In the genomic region with DNA sequence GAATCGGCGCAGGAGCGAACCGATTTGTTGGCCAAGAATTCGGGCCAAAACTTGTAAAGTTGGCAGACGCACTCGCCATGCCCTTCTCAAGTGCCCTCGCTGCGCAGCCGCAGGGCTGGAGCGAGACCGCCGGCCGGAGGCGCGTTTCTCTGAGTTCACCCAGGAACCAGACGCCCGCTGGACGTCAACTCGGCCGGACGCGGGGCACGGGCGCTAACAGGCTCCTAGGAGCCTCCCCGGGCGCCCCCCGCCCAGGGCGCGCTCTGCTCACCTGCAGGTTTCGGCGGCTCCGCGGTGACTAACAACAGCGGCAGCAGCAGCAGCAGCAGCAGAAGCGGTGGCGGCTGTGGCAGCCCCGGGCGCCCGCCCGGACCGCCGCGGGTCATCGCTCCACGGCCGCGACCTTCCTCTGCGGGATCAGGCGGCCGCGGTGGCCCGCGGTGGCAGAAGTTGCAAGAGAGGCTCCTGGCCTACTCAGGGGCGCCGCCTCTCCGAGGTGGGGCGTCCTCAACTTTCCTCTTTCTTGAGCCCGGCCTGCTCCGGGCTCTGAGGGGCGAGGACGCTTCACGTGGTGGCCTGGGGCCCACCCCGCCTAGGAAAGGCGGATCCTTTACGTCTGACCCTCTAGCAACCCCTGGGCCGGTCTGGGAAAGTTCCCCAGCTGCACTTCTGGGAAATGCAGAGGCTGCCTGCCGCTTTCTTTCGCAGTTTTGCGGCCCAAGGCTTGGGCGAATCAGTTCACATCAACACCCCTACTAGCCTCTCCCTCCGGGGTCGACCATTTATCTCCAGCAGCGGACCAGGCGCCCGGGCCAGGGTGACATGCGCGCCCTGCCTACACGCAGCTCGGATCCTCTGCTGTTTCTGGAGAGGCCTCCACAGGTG, we compare ENCODE assay signal across 8 cellular contexts. TPM values are rescaled to one million over a fixed set of nuclear protein-coding genes. Genes with fewer than 3 reads are reported as not detected.
DNase-seq lines count a peak whose midpoint lies in the region; ATAC-seq and TF ChIP-seq lines count a peak whose summit lies in the region.

A gene with protein sequence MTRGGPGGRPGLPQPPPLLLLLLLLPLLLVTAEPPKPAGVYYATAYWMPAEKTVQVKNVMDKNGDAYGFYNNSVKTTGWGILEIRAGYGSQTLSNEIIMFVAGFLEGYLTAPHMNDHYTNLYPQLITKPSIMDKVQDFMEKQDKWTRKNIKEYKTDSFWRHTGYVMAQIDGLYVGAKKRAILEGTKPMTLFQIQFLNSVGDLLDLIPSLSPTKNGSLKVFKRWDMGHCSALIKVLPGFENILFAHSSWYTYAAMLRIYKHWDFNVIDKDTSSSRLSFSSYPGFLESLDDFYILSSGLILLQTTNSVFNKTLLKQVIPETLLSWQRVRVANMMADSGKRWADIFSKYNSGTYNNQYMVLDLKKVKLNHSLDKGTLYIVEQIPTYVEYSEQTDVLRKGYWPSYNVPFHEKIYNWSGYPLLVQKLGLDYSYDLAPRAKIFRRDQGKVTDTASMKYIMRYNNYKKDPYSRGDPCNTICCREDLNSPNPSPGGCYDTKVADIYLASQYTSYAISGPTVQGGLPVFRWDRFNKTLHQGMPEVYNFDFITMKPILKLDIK (minus strand): TSS at position 573 of the 885 bp plus-strand sequence. CDS start 187 bp downstream, at position 386.

- H3K79me2 ChIP-seq in H9 (ENCODE audit: insufficient read depth, low read length), result no peaks in the 10 kb centered on the region

- H3K9me3 ChIP-seq in H9 (ENCODE audit: control insufficient read depth, low read depth, low read length), result no peaks in the 10 kb centered on the region
- H3K9me3 ChIP-seq in T-helper 17 cell (ENCODE audit: control insufficient read depth, low read length, poor library complexity, severe bottlenecking), result no peaks in the 10 kb centered on the region

- no peak within 1 kb of the TSS for H4K5ac ChIP-seq in H9 (ENCODE audit: insufficient read length, low read depth, low read length)

- TF ChIP-seq CTCF in GM10248 (IDR thresholded peaks at IDR 0.05; ENCODE audit: control extremely low read depth, extremely low read depth, low read depth, missing control alignments), result peak; percentile 1
- TF ChIP-seq CTCF in H9 (conservative IDR thresholded peaks at IDR 0.05), result no peak

- no peak within 1 kb of the TSS for H2AFZ ChIP-seq in H9 (ENCODE audit: low read length)

- no peak within 1 kb of the TSS for H3K9ac ChIP-seq in H9 (ENCODE audit: extremely low read depth, insufficient read length, low read length)

- H2BK20ac ChIP-seq in H9 (ENCODE audit: low read depth, low read length, poor library complexity, severe bottlenecking), result no peak within 1 kb of the TSS

- H3K36me3 ChIP-seq in urinary bladder (ENCODE audit: insufficient read depth), result no peaks in the 10 kb centered on the region

- H3K18ac ChIP-seq in H9 (ENCODE audit: insufficient read length, low read depth, low read length), result peak within 1 kb of the TSS; percentile 26

- POLR2A ChIA-PET in GM10248 (lab: Yijun Ruan, JAX), result no interaction called here

- H3K23me2 ChIP-seq in H9 (ENCODE audit: insufficient read length, low read depth, low read length, poor library complexity, severe bottlenecking), result peaks cover 3% of the 10 kb centered on the region

- H4K8ac ChIP-seq in H9 (replicated peaks; ENCODE audit: insufficient read length, low read depth, low read length), result no peak within 1 kb of the TSS

- H2AK5ac ChIP-seq in H9 (ENCODE audit: insufficient read length, low read length), result no peak within 1 kb of the TSS

- H3K56ac ChIP-seq in H9 (ENCODE audit: insufficient read length, low read depth, low read length), result no peak within 1 kb of the TSS

- H3K79me1 ChIP-seq in H9 (ENCODE audit: insufficient read depth, low read depth, low read length, poor library complexity, severe bottlenecking), result no peaks in the 10 kb centered on the region

- WGBS in H9 (ENCODE audit: extremely low coverage, insufficient read length, low lambda C conversion rate), result no CpG with 5 or more reads among the region's 80 CpGs
- 3% methylated on average over 80 of the region's 80 CpGs for WGBS in urinary bladder

- H2BK12ac ChIP-seq in H9 (ENCODE audit: insufficient read length, low read depth, low read length), result no peak within 1 kb of the TSS

- no peaks in the 10 kb centered on the region for H4K20me1 ChIP-seq in H9 (ENCODE audit: control insufficient read depth, insufficient read depth, insufficient read length)

- H3K14ac ChIP-seq in H9 (ENCODE audit: insufficient read depth, low read length), result peak within 1 kb of the TSS; percentile 39; the same call in 1 of the 2 replicates

- no peak within 1 kb of the TSS for H2BK5ac ChIP-seq in H9 (ENCODE audit: insufficient read length, low read length)

- H3K4me3 ChIP-seq in urinary bladder (ENCODE audit: low read depth, low read length), result peak within 1 kb of the TSS; percentile 55

- CTCF ChIA-PET in GM10248 (lab: Yijun Ruan, JAX), result interaction anchor here (1.7 kb wide), 1 partner anchor 149 kb away, joined by 4 read pairs; no protein-coding TSS in a partner anchor

- H3K27ac ChIP-seq in H9 (ENCODE audit: insufficient read length, low read depth, low read length), result no peak within 1 kb of the TSS
- H3K27ac ChIP-seq in urinary bladder (ENCODE audit: low read depth), result peak within 1 kb of the TSS; percentile 70

- peak within 1 kb of the TSS; percentile 62 for H3K4me2 ChIP-seq in H9 (ENCODE audit: insufficient read depth, insufficient read length, low read length)

- H3K27ac Mint-ChIP-seq in H9 (peak within 1 kb of the TSS in 2 of 3 experiments; percentile 60 to 63; a peak in 3 of 7 replicates), T-helper 17 cell (no peak within 1 kb of the TSS), naive B cell (peak within 1 kb of the TSS in 1 of 6 donors; percentile 16)

- H2BK120ac ChIP-seq in H9 (ENCODE audit: low read depth, low read length, poor library complexity, severe bottlenecking), result no peak within 1 kb of the TSS

- H3K27me3 ChIP-seq in H9 (ENCODE audit: insufficient read depth, low read length), result no peaks in the 10 kb centered on the region; the same call in 1 of the 2 replicates

- H3K23ac ChIP-seq in H9 (ENCODE audit: insufficient read length, low read depth, low read length), result no peak within 1 kb of the TSS

- H3K9me3 Mint-ChIP-seq in H9 (no peaks in the 10 kb centered on the region; a peak in 1 of 5 replicates), naive B cell (no peaks in the 10 kb centered on the region)

- no peak within 1 kb of the TSS for H3T11ph ChIP-seq in H9 (ENCODE audit: low read length)

- H3K4me1 Mint-ChIP-seq in H9 (peaks cover 10 to 28% of the 10 kb centered on the region in 2 experiments), T-helper 17 cell (peaks cover 4% of the 10 kb centered on the region), naive B cell (peaks cover 2 to 7% (median 4%) of the 10 kb centered on the region in 3 donors)

- H3K4me3 Mint-ChIP-seq in H9 (peak within 1 kb of the TSS; percentile 71 to 77), T-helper 17 cell (peak within 1 kb of the TSS; percentile 55), naive B cell (peak within 1 kb of the TSS in 7 of 8 donors; percentile 49 to 82 (median 75))

- H2BK15ac ChIP-seq in H9 (ENCODE audit: low read depth, low read length), result no peak within 1 kb of the TSS

- H3K36me3 Mint-ChIP-seq in H9 (ENCODE audit: insufficient read depth in 1 of 3, low read depth in 3 of 3) (peaks cover 0 to 3% (median 0%) of the 10 kb centered on the region in 3 experiments; a peak in 2 of 7 replicates), T-helper 17 cell (ENCODE audit: low read depth) (peaks cover 2% of the 10 kb centered on the region), naive B cell (no peaks in the 10 kb centered on the region)

- no peak within 1 kb of the TSS for H4K91ac ChIP-seq in H9 (ENCODE audit: insufficient read length, low read depth, low read length)

- peaks cover 7% of the 10 kb centered on the region for H3K27me3 Mint-ChIP-seq in H9 (ENCODE audit: low read depth)
- H3K27me3 Mint-ChIP-seq in T-helper 17 cell, result peaks cover 43% of the 10 kb centered on the region
- H3K27me3 Mint-ChIP-seq in naive B cell, result peaks cover 34 to 39% (median 35%) of the 10 kb centered on the region in 3 donors

- peaks cover 6% of the 10 kb centered on the region; the same call in 1 of the 2 replicates for H3K4me1 ChIP-seq in H9 (ENCODE audit: insufficient read depth, low read length)
- H3K4me1 ChIP-seq in urinary bladder (ENCODE audit: insufficient read depth), result no peaks in the 10 kb centered on the region

- no peak within 1 kb of the TSS for H3K4ac ChIP-seq in H9 (ENCODE audit: low read depth, low read length)

- peak; percentile 39 for ATAC-seq in T-helper 17 cell
- peak; percentile 57 to 70 for ATAC-seq in naive B cell (ENCODE audit: low read depth in 2 of 2)

- DNase-seq in GM10248 (ENCODE audit: extremely low spot score), result peak; percentile 47
- peak; percentile 85 for DNase-seq in H9
- no peak for DNase-seq in T-helper 17 cell
- DNase-seq in fibroblast of the conjunctiva (ENCODE audit: low read depth), result peak; percentile 39
- no peak for DNase-seq in naive B cell
- DNase-seq in NCI-H524 treated with DMSO at 0.1 percent for 48 hours (lab: John Stamatoyannopoulos, UW), result no peak
- DNase-seq in epidermal melanocyte (ENCODE audit: insufficient read length, low spot score), result no peak

RNA-seq across cellular contexts. Expression of the gene that starts here (rescaled TPM):
- total RNA-seq in H9 (2021) (15.2 and 15.5 TPM in 2 replicates), T-helper 17 cell (1 to 10 TPM; 1.8 to 5.1 TPM), urinary bladder (55.3 TPM)
- polyA plus RNA-seq in naive B cell (ENCODE audit: low read depth in 6 of 6) (1 to 10 TPM in 3 of 6 donors, under 1 TPM in 3; 0.39 to 5.3 (median 1.6) TPM), urinary bladder (23.2 TPM)

Comparison
In these comparisons a context has a peak if more than half of its experiments do, and no peak if none do; other contexts are left out.
1. DNase-seq: peak in GM10248 (single experiment), H9 (single experiment) and fibroblast of the conjunctiva (single experiment); none in T-helper 17 cell (0 of 3), naive B cell (single experiment), NCI-H524 treated with DMSO at 0.1 percent for 48 hours (single experiment) and epidermal melanocyte (single experiment).
2. Peak in every context shown above with its lines, with median percentiles within 50 percentile points of each other: H3K4me3 Mint-ChIP-seq.